8 cellular contexts compared by ENCODE assay signal in genomic region chr11:77821349-77821851, GRCh38. TPM values are rescaled to one million over a fixed set of nuclear protein-coding genes. Genes with fewer than 3 reads are reported as not detected.
A peak's percentile ranks its signal among the peaks of the same experiment; 100 is the strongest.
DNase-seq lines count a peak whose midpoint lies in the region; ATAC-seq, FAIRE-seq and TF ChIP-seq lines count a peak whose summit lies in the region.

No MANE protein-coding gene starts in this region.

- TF ChIP-seq CTCF in Panc1 (IDR thresholded peaks at IDR 0.05) (no peak), body of pancreas (IDR thresholded peaks at IDR 0.05) (no peak)

- H3K9me3 ChIP-seq in Panc1 (ENCODE audit: control insufficient read depth, insufficient read depth, low read depth, low read length) (no peaks in the 10 kb centered on the region), body of pancreas (no peaks in the 10 kb centered on the region), iPS-18c (ENCODE audit: control insufficient read depth, insufficient read depth, low read length) (no peaks in the 10 kb centered on the region), skeletal muscle satellite cell (replicated peaks; ENCODE audit: low read length) (no peaks in the 10 kb centered on the region)

- POLR2A ChIA-PET in Panc1 (lab: Charles Lee): no interaction called here

- H3K4me2 ChIP-seq in skeletal muscle satellite cell (ENCODE audit: low read length): peak overlapping the region; percentile 94

- H3K36me3 ChIP-seq in Panc1 (ENCODE audit: control insufficient read depth, insufficient read depth, low read length) (peaks cover 3% of the 10 kb centered on the region; the same call in 1 of the 2 replicates), body of pancreas (replicated peaks in 1 of 2; ENCODE audit: insufficient read depth in 1 of 2, low read depth in 2 of 2) (no peaks in the 10 kb centered on the region), skeletal muscle satellite cell (ENCODE audit: insufficient read depth, low read length) (no peaks in the 10 kb centered on the region)

- peaks cover 27% of the 10 kb centered on the region for H3K4me1 ChIP-seq in Panc1 (ENCODE audit: control insufficient read depth, insufficient read depth, low read length)
- peaks cover 47% of the 10 kb centered on the region for H3K4me1 ChIP-seq in body of pancreas
- peaks cover 23% of the 10 kb centered on the region for H3K4me1 ChIP-seq in skeletal muscle satellite cell (ENCODE audit: control insufficient read depth, insufficient read depth, low read length)

- WGBS in body of pancreas, 2 donors: 0% methylated on average over 16 of the region's 16 CpGs

- H3K4me3 ChIP-seq in Panc1 (ENCODE audit: low read depth in 2 of 2, low read length in 2 of 2) (peak overlapping the region; percentile 94), body of pancreas (peak overlapping the region; percentile 39 to 100), iPS-18c (ENCODE audit: insufficient read depth, low read depth, low read length) (peak overlapping the region; percentile 97), skeletal muscle satellite cell (ENCODE audit: low read length) (peak overlapping the region; percentile 88)

- DNase-seq in NCI-H1092 treated with DMSO at 0.1 percent for 48 hours (lab: John Stamatoyannopoulos, UW) (peak; percentile 51), NCI-H1092 (lab: John Stamatoyannopoulos, UW) (no peak), Panc1 (ENCODE audit: low read depth, low spot score) (no peak), body of pancreas (peak; percentile 8 to 26 (median 14)), frontal cortex (ENCODE audit: low spot score in 2 of 2) (no peak)

- intact Hi-C loops in Panc1 (cut with micrococcal nuclease; ENCODE audit: unreplicated experiment) (loop anchor here (5.0 kb wide), 1 partner anchor 226 kb away; no protein-coding TSS in a partner anchor), body of pancreas (cut with DNase I) (no loop called here)

- peak overlapping the region; percentile 86 for H3K9ac ChIP-seq in skeletal muscle satellite cell (ENCODE audit: low read depth, low read length)

- peak overlapping the region; percentile 61 for H3K27ac ChIP-seq in Panc1 (ENCODE audit: low read length)
- H3K27ac ChIP-seq in body of pancreas: peak overlapping the region; percentile 14 to 92 (median 76)

- no peaks in the 10 kb centered on the region for H3K27me3 ChIP-seq in Panc1 (ENCODE audit: control insufficient read depth, insufficient read depth, low read length)
- H3K27me3 ChIP-seq in body of pancreas: no peaks in the 10 kb centered on the region
- H3K27me3 ChIP-seq in skeletal muscle satellite cell (ENCODE audit: control insufficient read depth, insufficient read depth, low read length): no peaks in the 10 kb centered on the region

- in situ Hi-C loops in Panc1 (cut with HindIII; ENCODE audit: low pct_unique_long_range_greater_than_20kb, low sequenced_read_pairs): no loop called here

- CTCF ChIA-PET in Panc1 (lab: Charles Lee): no interaction called here

- no peak for TF ChIP-seq POLR2A in body of pancreas (IDR thresholded peaks at IDR 0.05)

- peak; percentile 39 for ATAC-seq in Panc1
- ATAC-seq in body of pancreas: peak; percentile 4
- no peak for ATAC-seq in HG03469 (IDR thresholded peaks at IDR 0.05; ENCODE audit: unreplicated experiment)

- FAIRE-seq in frontal cortex (lab: Jason Lieb, UNC): no peak

- BruUV-seq in Panc1 (replicated peaks; lab: Mats Ljungman, UMichigan): TSS peak; percentile 86

RNA-seq across cellular contexts. Expression of gene AAMDC, which starts 0.5 kb away (rescaled TPM):
- 52.7 TPM for total RNA-seq in Panc1 (2021; ENCODE audit: unreplicated experiment)
- polyA plus RNA-seq in Panc1 (2012; ENCODE audit: insufficient read length): 88.2 TPM
- total RNA-seq in body of pancreas: 10 to 100 TPM in 1 of 2 donors, 1 to 10 TPM in 1; 6.9 to 25.9 TPM
- total RNA-seq in skeletal muscle satellite cell (2012; rRNA removed): 4.8 and 8.4 TPM in 2 replicates
- total RNA-seq in frontal cortex: 3.7 TPM

RNA-seq across cellular contexts. Expression of gene RSF1, which starts 0.9 kb away (rescaled TPM):
- total RNA-seq in Panc1 (2021; ENCODE audit: unreplicated experiment): 83.0 TPM
- polyA plus RNA-seq in Panc1 (2012; ENCODE audit: insufficient read length): 41.6 TPM
- 100 to 1,000 TPM in 1 of 2 donors, 10 to 100 TPM in 1; 18.2 to 129 TPM for total RNA-seq in body of pancreas
- total RNA-seq in skeletal muscle satellite cell (2012; rRNA removed): 12.9 and 26.9 TPM in 2 replicates
- 151 TPM for total RNA-seq in frontal cortex

Comparison
In these comparisons a context has a peak if more than half of its experiments do, and no peak if none do; other contexts are left out.
1. DNase-seq: peak in NCI-H1092 treated with DMSO at 0.1 percent for 48 hours (single experiment) and body of pancreas (4 of 4); none in NCI-H1092 (single experiment), Panc1 (single experiment) and frontal cortex (0 of 2).
2. Peak in every context shown above with its lines, with median percentiles within 50 percentile points of each other: H3K4me3 ChIP-seq.